Comparison of ENCODE assay signal across 9 cellular contexts in genomic region chr11:46279393-46280099, GRCh38. TPM values are rescaled to one million over a fixed set of nuclear protein-coding genes. Genes with fewer than 3 reads are reported as not detected.
DNase-seq lines count a peak whose midpoint lies in the region; ATAC-seq, FAIRE-seq and TF ChIP-seq lines count a peak whose summit lies in the region.
"Had no signal": no experiment of that assay in that cellular context is flagged by ENCODE, and none has a peak within 500 bp of the region (broad histone marks: within the 10 kb centered on the region; RNA-seq: fewer than 3 reads in every experiment).

No MANE protein-coding gene starts in this region.

- FAIRE-seq in RCC 7860 (lab: Jason Lieb, UNC) = no peak

- H3K9ac ChIP-seq in SK-N-SH = peak overlapping the region; percentile 95; the same call in 1 of the 2 replicates

- H3K9me3 Mint-ChIP-seq in activated CD8-positive, alpha-beta T cell treated with anti-CD3 and anti-CD28 coated beads for 36 hours = no peaks in the 10 kb centered on the region

- H3K36me3 ChIP-seq in SK-N-SH (replicated peaks in 1 of 2; ENCODE audit: control insufficient read depth in 1 of 2, insufficient read depth in 2 of 2, low read length in 1 of 2) = peaks cover 0 to 16% of the 10 kb centered on the region in 2 experiments
- H3K36me3 ChIP-seq in heart right ventricle = no peaks in the 10 kb centered on the region

- H3K79me2 ChIP-seq in SK-N-SH (ENCODE audit: insufficient read depth) = peaks cover 71% of the 10 kb centered on the region

- 69% methylated on average over 8 of the region's 12 CpGs for WGBS in SK-N-SH (ENCODE audit: low lambda C conversion rate)
- WGBS in heart right ventricle, 2 donors = 31 to 43% methylated on average over 12 of the region's 12 CpGs

- CTCF ChIA-PET in SK-N-SH (lab: Yijun Ruan, JAX) = interaction anchor here (0.6 to 5.4 kb wide), 6 partner anchors 9 to 883 kb away, joined by 3 to 36 read pairs (median 6); no protein-coding TSS in a partner anchor
- CTCF ChIA-PET in activated CD8-positive, alpha-beta T cell treated with anti-CD3 and anti-CD28 coated beads for 36 hours (lab: Charles Lee) = interaction anchor here (0.9 to 2.7 kb wide), 6 partner anchors 16 to 51 kb away, joined by 3 to 12 read pairs (median 7); no protein-coding TSS in a partner anchor

- intact Hi-C loops in heart right ventricle (cut with DNase I) = loop anchor here in 5 of 10 donors (2.0 to 5.0 kb wide), 3 partner anchors 15 to 37 kb away; no protein-coding TSS in a partner anchor
- intact Hi-C loops in activated CD8-positive, alpha-beta T cell treated with anti-CD3 and anti-CD28 coated beads for 36 hours (cut with micrococcal nuclease) = no loop called here

- H3K4me3 ChIP-seq in SK-N-SH (ENCODE audit: low read depth in 2 of 2, low read length in 1 of 2) (peak overlapping the region; percentile 76 to 87; a peak in 3 of 4 replicates), heart right ventricle (peak overlapping the region in 9 of 10 donors; percentile 27 to 78 (median 71))

- no peaks in the 10 kb centered on the region for H3K36me3 Mint-ChIP-seq in activated CD8-positive, alpha-beta T cell treated with anti-CD3 and anti-CD28 coated beads for 36 hours (ENCODE audit: low read depth)

- H3F3A ChIP-seq in SK-N-SH (replicated peaks; ENCODE audit: insufficient read depth) = peaks cover 3% of the 10 kb centered on the region

- H3K9me3 ChIP-seq in SK-N-SH (no peaks in the 10 kb centered on the region), heart right ventricle (no peaks in the 10 kb centered on the region)

- POLR2A ChIA-PET in SK-N-SH (lab: Yijun Ruan, JAX) = interaction anchor here (0.8 to 1.0 kb wide), 2 partner anchors 36 to 37 kb away, joined by 3 to 6 read pairs; no protein-coding TSS in a partner anchor
- POLR2A ChIA-PET in activated CD8-positive, alpha-beta T cell treated with anti-CD3 and anti-CD28 coated beads for 36 hours (lab: Charles Lee) = no interaction called here

- peaks cover 33% of the 10 kb centered on the region for H3K27me3 Mint-ChIP-seq in activated CD8-positive, alpha-beta T cell treated with anti-CD3 and anti-CD28 coated beads for 36 hours

- TF ChIP-seq RAD21 in SK-N-SH (IDR thresholded peaks at IDR 0.05; ENCODE audit: low read length) = no peak

- peak overlapping the region; percentile 88 for H3K4me2 ChIP-seq in SK-N-SH

- H4K20me1 ChIP-seq in SK-N-SH (ENCODE audit: insufficient read depth) = peaks cover 45% of the 10 kb centered on the region

- H3K4me1 Mint-ChIP-seq in activated CD8-positive, alpha-beta T cell treated with anti-CD3 and anti-CD28 coated beads for 36 hours (ENCODE audit: low read depth) = peaks cover 4% of the 10 kb centered on the region

- H3K27ac ChIP-seq in SK-N-SH (ENCODE audit: low read depth in 2 of 2, low read length in 1 of 2) = peak overlapping the region; percentile 36 to 84
- H3K27ac ChIP-seq in heart right ventricle = peak overlapping the region in 9 of 10 donors; percentile 35 to 93 (median 79)

- H3K4me3 Mint-ChIP-seq in activated CD8-positive, alpha-beta T cell treated with anti-CD3 and anti-CD28 coated beads for 36 hours = no peak overlapping the region

- DNase-seq in ELR (ENCODE audit: low read depth) (peak; percentile 75), SK-N-SH (peak; percentile 55), heart right ventricle (peak; percentile 64 to 84), pulmonary artery endothelial cell (ENCODE audit: low read depth, low spot score) (peak; percentile 40), RCC 7860 (ENCODE audit: low spot score) (no peak), 8988T (no peak)
- no peak for DNase-seq in activated CD8-positive, alpha-beta T cell treated with anti-CD3 and anti-CD28 coated beads for 36 hours
- no peak for DNase-seq in NK-92 treated with Interleukin-12 subunit alpha and Interleukin-12 subunit beta, amount 100 ng/mL, for 24 hours (lab: John Stamatoyannopoulos, UW)
- DNase-seq: foreskin melanocyte had no signal

- H3K9me2 ChIP-seq in SK-N-SH = no peaks in the 10 kb centered on the region

- no peak overlapping the region for H2AFZ ChIP-seq in SK-N-SH (ENCODE audit: low read depth)

- no peak for TF ChIP-seq EP300 in SK-N-SH (IDR thresholded peaks at IDR 0.05; ENCODE audit: borderline replicate concordance in 1 of 2, low read depth in 1 of 2, low read length in 1 of 2)

- ATAC-seq in heart right ventricle = peak; percentile 44 to 79 (median 72)
- no peak for ATAC-seq in activated CD8-positive, alpha-beta T cell treated with anti-CD3 and anti-CD28 coated beads for 36 hours

- no peaks in the 10 kb centered on the region for H3K27me3 ChIP-seq in SK-N-SH (ENCODE audit: insufficient read depth)
- peaks cover 0 to 36% (median 0%) of the 10 kb centered on the region in 7 donors for H3K27me3 ChIP-seq in heart right ventricle

- H3K4me1 ChIP-seq in SK-N-SH (ENCODE audit: control insufficient read depth in 1 of 2, insufficient read depth in 2 of 2, low read depth in 1 of 2, low read length in 1 of 2) (peaks cover 26 to 28% of the 10 kb centered on the region in 2 experiments), heart right ventricle (peaks cover 23 to 76% (median 53%) of the 10 kb centered on the region in 9 donors)

- no peak overlapping the region for H3K27ac Mint-ChIP-seq in activated CD8-positive, alpha-beta T cell treated with anti-CD3 and anti-CD28 coated beads for 36 hours

- no peak for TF ChIP-seq CTCF in SK-N-SH (IDR thresholded peaks at IDR 0.05)
- TF ChIP-seq CTCF in heart right ventricle (IDR thresholded peaks at IDR 0.05) = no peak
- TF ChIP-seq CTCF in activated CD8-positive, alpha-beta T cell treated with anti-CD3 and anti-CD28 coated beads for 36 hours (IDR thresholded peaks at IDR 0.05) = no peak

TF ChIP-seq in SK-N-SH, 30 proteins besides CTCF, POLR2A, EP300 and RAD21:
- TF ChIP-seq ZBTB33 (IDR thresholded peaks at IDR 0.05; ENCODE audit: borderline replicate concordance, low read depth) (no peak), ELF1 (IDR thresholded peaks at IDR 0.05) (no peak), PBX3 (IDR thresholded peaks at IDR 0.05) (0 out of 2 replicates have a peak, but pooled peaks have one; percentile 13), NFIC (IDR thresholded peaks at IDR 0.05; ENCODE audit: borderline replicate concordance) (peak; percentile 75), TCF12 (IDR thresholded peaks at IDR 0.05) (peak; percentile 63), MAX (IDR thresholded peaks at IDR 0.05; ENCODE audit: low read depth) (0 out of 2 replicates have a peak, but pooled peaks have one; percentile 59), SIN3A (IDR thresholded peaks at IDR 0.05; ENCODE audit: borderline replicate concordance, low read depth, low read length) (peak; percentile 71; the same call in 1 of the 2 replicates), RFX5 (IDR thresholded peaks at IDR 0.05; ENCODE audit: low read length) (no peak)
TF ChIP-seq in SK-N-SH: peak in this region for 5.

RNA-seq across cellular contexts. Expression of gene CREB3L1, which starts 2.1 kb away (rescaled TPM):
- polyA plus RNA-seq in SK-N-SH (2012; rRNA removed) = 5.6 and 14.0 TPM in 2 replicates
- 9.9 and 13.3 TPM in 2 replicates for polyA plus RNA-seq in SK-N-SH (2012; cell fraction: cytosol; rRNA removed)
- polyA plus RNA-seq in SK-N-SH (2012; cell fraction: nucleus; rRNA removed) = 14.7 and 17.4 TPM in 2 replicates
- 100 to 1,000 TPM in 1 of 10 donors, 10 to 100 TPM in 9; 14.9 to 127 (median 36.1) TPM for total RNA-seq in heart right ventricle
- 10 to 100 TPM in 1 of 2 donors, 1 to 10 TPM in 1; 9.7 to 49.5 TPM for polyA plus RNA-seq in heart right ventricle
- total RNA-seq in pulmonary artery endothelial cell = 0.42 and 1.9 TPM in 2 replicates
- total RNA-seq in activated CD8-positive, alpha-beta T cell treated with anti-CD3 and anti-CD28 coated beads for 36 hours = not detected

Comparison
In these comparisons a context has a peak if more than half of its experiments do, and no peak if none do; other contexts are left out.
1. DNase-seq: peak in ELR (single experiment), SK-N-SH (single experiment), heart right ventricle (2 of 2) and pulmonary artery endothelial cell (single experiment); none in RCC 7860 (single experiment), activated CD8-positive, alpha-beta T cell treated with anti-CD3 and anti-CD28 coated beads for 36 hours (single experiment), NK-92 treated with Interleukin-12 subunit alpha and Interleukin-12 subunit beta, amount 100 ng/mL, for 24 hours (single experiment) and 8988T (single experiment).